Comparison of ENCODE assay signal across 8 cellular contexts in the genomic region with DNA sequence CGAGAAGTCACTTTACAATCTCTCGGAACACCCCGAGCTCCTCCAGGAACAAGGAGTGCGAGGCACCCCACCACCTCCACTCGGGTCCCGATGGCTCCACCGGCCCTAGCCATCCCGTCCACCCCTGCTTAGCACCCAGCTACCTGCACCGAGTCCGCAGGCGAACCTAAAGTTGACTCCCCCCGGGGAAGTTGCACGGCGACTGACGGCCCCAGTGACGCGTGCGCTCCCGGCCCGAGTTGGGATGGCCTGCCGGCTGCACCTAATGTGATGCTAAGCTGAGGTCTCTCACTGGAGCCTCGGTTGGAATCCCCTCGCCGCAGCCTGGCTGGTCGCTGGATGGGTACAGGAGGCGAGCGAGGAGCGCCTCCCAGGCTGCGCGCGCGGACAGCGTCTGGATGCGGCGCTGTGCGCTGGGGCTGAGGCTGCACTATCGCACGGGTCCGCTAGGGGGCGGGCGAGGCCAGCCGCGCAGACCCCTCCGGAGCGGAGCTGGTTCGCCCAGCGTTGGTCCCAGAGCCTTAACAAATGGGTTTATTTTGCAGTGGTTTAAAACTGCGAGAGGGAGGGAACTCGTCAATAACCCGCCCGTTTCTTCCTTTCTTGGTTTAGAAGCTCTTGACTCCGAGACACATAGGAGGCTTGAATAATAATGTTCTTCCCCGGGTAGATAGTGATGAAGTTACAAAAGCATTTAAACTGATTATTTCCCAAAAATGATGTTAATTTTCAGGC. TPM values are rescaled to one million over a fixed set of nuclear protein-coding genes. Genes with fewer than 3 reads are reported as not detected.
DNase-seq lines count a peak whose midpoint lies in the region; ATAC-seq, FAIRE-seq and TF ChIP-seq lines count a peak whose summit lies in the region.

A gene (minus strand): TSS at position 526 of the 735 bp plus-strand sequence. CDS start 1,426 bp downstream, outside the sequence.

- H3K4me2 ChIP-seq in A549: peak within 1 kb of the TSS; percentile 93

- H3K27ac ChIP-seq in A549: peak within 1 kb of the TSS; percentile 68 to 83
- H3K27ac ChIP-seq in ectodermal cell (ENCODE audit: insufficient read depth, low read depth, low read length, poor library complexity, severe bottlenecking): no peak within 1 kb of the TSS

- H3K4me1 ChIP-seq in A549: no peaks in the 10 kb centered on the region
- H3K4me1 ChIP-seq in ectodermal cell (ENCODE audit: control insufficient read depth, insufficient read depth, low read length): peaks cover 5% of the 10 kb centered on the region

- peak within 1 kb of the TSS; percentile 39 for H3K4me3 Mint-ChIP-seq in activated CD4-positive, alpha-beta T cell treated with anti-CD3 and anti-CD28 coated beads, Interleukin-2, amount 10 ng/mL, durations not matched to agents 7 days and 5 days

- WGBS in A549 (ENCODE audit: missing lambda C conversion rate): 21% methylated on average over 17 of the region's 53 CpGs
- WGBS in ectodermal cell, 2 experiments: 5 to 7% methylated on average over 52 to 53 of the region's 53 CpGs

- peaks cover 52% of the 10 kb centered on the region for H3K27me3 Mint-ChIP-seq in activated CD4-positive, alpha-beta T cell treated with anti-CD3 and anti-CD28 coated beads, Interleukin-2, amount 10 ng/mL, durations not matched to agents 7 days and 5 days

- TF ChIP-seq EP300 in A549 (IDR thresholded peaks at IDR 0.05): no peak

- peaks cover 15% of the 10 kb centered on the region for H3K4me1 Mint-ChIP-seq in activated CD4-positive, alpha-beta T cell treated with anti-CD3 and anti-CD28 coated beads, Interleukin-2, amount 10 ng/mL, durations not matched to agents 7 days and 5 days

- H3K4me3 ChIP-seq in A549: peak within 1 kb of the TSS; percentile 52
- H3K4me3 ChIP-seq in ectodermal cell (ENCODE audit: insufficient read depth, low read depth, low read length): peak within 1 kb of the TSS; percentile 24

- H3K36me3 ChIP-seq in ectodermal cell (ENCODE audit: control insufficient read depth, insufficient read depth, low read length): no peaks in the 10 kb centered on the region

- H3K27ac Mint-ChIP-seq in activated CD4-positive, alpha-beta T cell treated with anti-CD3 and anti-CD28 coated beads, Interleukin-2, amount 10 ng/mL, durations not matched to agents 7 days and 5 days: no peak within 1 kb of the TSS

- in situ Hi-C loops in GM13977 (cut with MboI; ENCODE audit: low pct_unique_long_range_greater_than_20kb, low sequenced_read_pairs, unreplicated experiment): no loop called here

- DNase-seq in A549 (ENCODE audit: low read depth in 1 of 2, low spot score in 1 of 2) (peak; percentile 66 to 78), GM13977 (ENCODE audit: low spot score) (peak; percentile 92), NCI-H1694 treated with DMSO at 0.1 percent for 48 hours (lab: John Stamatoyannopoulos, UW) (peak; percentile 7), medulla oblongata (ENCODE audit: extremely low spot score) (peak; percentile 76)
- peak; percentile 52 for DNase-seq in activated CD4-positive, alpha-beta T cell treated with anti-CD3 and anti-CD28 coated beads, Interleukin-2, amount 10 ng/mL, durations not matched to agents 7 days and 5 days
- peak; percentile 53 for DNase-seq in stimulated activated CD8-positive, alpha-beta memory T cell treated with anti-CD3 and anti-CD28 coated beads, Interleukin-15, amount 100 ng/mL, for 24 hours (ENCODE audit: low read depth)

- peaks cover 57% of the 10 kb centered on the region for H3K27me3 ChIP-seq in ectodermal cell (ENCODE audit: control insufficient read depth, insufficient read depth, low read length, poor library complexity, severe bottlenecking)

- no peaks in the 10 kb centered on the region for H3K36me3 Mint-ChIP-seq in activated CD4-positive, alpha-beta T cell treated with anti-CD3 and anti-CD28 coated beads, Interleukin-2, amount 10 ng/mL, durations not matched to agents 7 days and 5 days (ENCODE audit: low read depth)

- no peak for FAIRE-seq in A549 (lab: Jason Lieb, UNC)

- no peaks in the 10 kb centered on the region for H3K9me3 ChIP-seq in A549
- no peaks in the 10 kb centered on the region for H3K9me3 ChIP-seq in ectodermal cell (ENCODE audit: control insufficient read depth, low read length)

- H3K9me3 Mint-ChIP-seq in activated CD4-positive, alpha-beta T cell treated with anti-CD3 and anti-CD28 coated beads, Interleukin-2, amount 10 ng/mL, durations not matched to agents 7 days and 5 days: no peaks in the 10 kb centered on the region

- CTCF ChIA-PET in A549 (lab: Yijun Ruan, JAX): interaction anchor here (0.6 to 3.4 kb wide), 112 partner anchors 9 to 853 kb away, joined by 3 to 77 read pairs (median 5); a partner anchor contains a TSS
- CTCF ChIA-PET in activated CD4-positive, alpha-beta T cell treated with anti-CD3 and anti-CD28 coated beads, Interleukin-2, amount 10 ng/mL, durations not matched to agents 7 days and 5 days (lab: Charles Lee): interaction anchor here (0.7 to 1.4 kb wide), 4 partner anchors 13 to 30 kb away, joined by 3 read pairs; no protein-coding TSS in a partner anchor

- peak; percentile 93 to 99 for ATAC-seq in A549
- ATAC-seq in HG02840 (IDR thresholded peaks at IDR 0.05; ENCODE audit: low FRiP score, unreplicated experiment): peak; percentile 53

- POLR2A ChIA-PET in A549 (lab: Yijun Ruan, JAX): interaction anchor here (1.4 kb wide), 1 partner anchor 28 kb away, joined by 3 read pairs; no protein-coding TSS in a partner anchor
- POLR2A ChIA-PET in activated CD4-positive, alpha-beta T cell treated with anti-CD3 and anti-CD28 coated beads, Interleukin-2, amount 10 ng/mL, durations not matched to agents 7 days and 5 days (lab: Charles Lee): no interaction called here

- TF ChIP-seq POLR2A in A549 (IDR thresholded peaks at IDR 0.05; ENCODE audit: low read length): no peak

- peak; percentile 98 for TF ChIP-seq CTCF in A549 (IDR thresholded peaks at IDR 0.05)
- TF ChIP-seq CTCF in GM13977 (IDR thresholded peaks at IDR 0.05; ENCODE audit: extremely low read depth, insufficient read depth, missing control alignments): peak; percentile 100

- TF ChIP-seq RAD21 in A549 (conservative IDR thresholded peaks at IDR 0.05 in 1 of 2, IDR thresholded peaks at IDR 0.05 in 1 of 2): peak; percentile 90 to 98

TF ChIP-seq in A549, 52 proteins besides CTCF, POLR2A, EP300 and RAD21:
- TF ChIP-seq, protein P1, sequence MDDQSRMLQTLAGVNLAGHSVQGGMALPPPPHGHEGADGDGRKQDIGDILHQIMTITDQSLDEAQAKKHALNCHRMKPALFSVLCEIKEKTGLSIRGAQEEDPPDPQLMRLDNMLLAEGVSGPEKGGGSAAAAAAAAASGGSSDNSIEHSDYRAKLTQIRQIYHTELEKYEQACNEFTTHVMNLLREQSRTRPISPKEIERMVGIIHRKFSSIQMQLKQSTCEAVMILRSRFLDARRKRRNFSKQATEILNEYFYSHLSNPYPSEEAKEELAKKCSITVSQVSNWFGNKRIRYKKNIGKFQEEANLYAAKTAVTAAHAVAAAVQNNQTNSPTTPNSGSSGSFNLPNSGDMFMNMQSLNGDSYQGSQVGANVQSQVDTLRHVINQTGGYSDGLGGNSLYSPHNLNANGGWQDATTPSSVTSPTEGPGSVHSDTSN (IDR thresholded peaks at IDR 0.05): no peak
- TF ChIP-seq MAZ (IDR thresholded peaks at IDR 0.05; ENCODE audit: borderline replicate concordance, low read depth, low read length) (no peak), HDAC2 (IDR thresholded peaks at IDR 0.05) (peak; percentile 68; the same call in 1 of the 2 replicates), HOXA7 (CRISPR knock-in tag; IDR thresholded peaks at IDR 0.05) (no peak), FOSL2 (IDR thresholded peaks at IDR 0.05) (no peak), FOSL2 (CRISPR knock-in tag; IDR thresholded peaks at IDR 0.05) (no peak), NFE2L2 (conservative IDR thresholded peaks at IDR 0.05; ENCODE audit: low read length) (no peak), CBX8 (IDR thresholded peaks at IDR 0.05) (no peak), EHF (CRISPR knock-in tag; IDR thresholded peaks at IDR 0.05) (no peak), JUN (IDR thresholded peaks at IDR 0.05) (0 out of 5 replicates have a peak, but pooled peaks of 1 of the 2 experiments have one; percentile 19), SMC3 (IDR thresholded peaks at IDR 0.05) (peak; percentile 98), MYC (IDR thresholded peaks at IDR 0.05; ENCODE audit: borderline replicate concordance, low read length) (no peak), KDM1A (IDR thresholded peaks at IDR 0.05; ENCODE audit: low read depth) (no peak), ZC3H11A (IDR thresholded peaks at IDR 0.05) (no peak), HOXB5 (CRISPR knock-in tag; IDR thresholded peaks at IDR 0.05) (no peak), RFX5 (IDR thresholded peaks at IDR 0.05) (no peak), RARB (CRISPR knock-in tag; IDR thresholded peaks at IDR 0.05) (no peak), POLR2AphosphoS2 (conservative IDR thresholded peaks at IDR 0.05; ENCODE audit: low read length) (no peak)
- TF ChIP-seq, protein P2, sequence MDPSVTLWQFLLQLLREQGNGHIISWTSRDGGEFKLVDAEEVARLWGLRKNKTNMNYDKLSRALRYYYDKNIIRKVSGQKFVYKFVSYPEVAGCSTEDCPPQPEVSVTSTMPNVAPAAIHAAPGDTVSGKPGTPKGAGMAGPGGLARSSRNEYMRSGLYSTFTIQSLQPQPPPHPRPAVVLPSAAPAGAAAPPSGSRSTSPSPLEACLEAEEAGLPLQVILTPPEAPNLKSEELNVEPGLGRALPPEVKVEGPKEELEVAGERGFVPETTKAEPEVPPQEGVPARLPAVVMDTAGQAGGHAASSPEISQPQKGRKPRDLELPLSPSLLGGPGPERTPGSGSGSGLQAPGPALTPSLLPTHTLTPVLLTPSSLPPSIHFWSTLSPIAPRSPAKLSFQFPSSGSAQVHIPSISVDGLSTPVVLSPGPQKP (IDR thresholded peaks at IDR 0.05; ENCODE audit: low read depth, low read length): no peak
TF ChIP-seq in A549: peak in this region for 3.

RNA-seq across cellular contexts. Expression of the gene that starts here (rescaled TPM):
- polyA plus RNA-seq in A549 (2011; rRNA removed): 2.1 TPM in 2 replicates
- 1.5 and 2.4 TPM in 2 replicates for polyA plus RNA-seq in A549 (2012; cell fraction: cytosol; rRNA removed)
- 5.5 and 8.1 TPM in 2 replicates for polyA plus RNA-seq in A549 (2012; cell fraction: nucleus; rRNA removed)
- 2.4 to 3.7 TPM (median 3.2 TPM) in 3 replicates for polyA plus RNA-seq in A549 (2017; fragmentation: RNase III; extraction: RNeasy Plus Mini Kit Qiagen cat#74134 plus additional on column Dnase treatment)
- polyA minus RNA-seq in A549 (2011; rRNA and poly(A)+ RNA removed): 2.1 and 2.3 TPM in 2 replicates
- total RNA-seq in activated CD4-positive, alpha-beta T cell treated with anti-CD3 and anti-CD28 coated beads, Interleukin-2, amount 10 ng/mL, durations not matched to agents 7 days and 5 days: under 1 TPM; 0.65 to 0.82 TPM
- 1.6 TPM for polyA plus RNA-seq in ectodermal cell (2013, experiment 1 of 4)
- polyA plus RNA-seq in ectodermal cell (2013, experiment 2 of 4): 0.91 TPM
- 1.4 TPM for polyA plus RNA-seq in ectodermal cell (2013, experiment 3 of 4)
- 1.4 TPM for polyA plus RNA-seq in ectodermal cell (2013, experiment 4 of 4)

Comparison
In these comparisons a context has a peak if more than half of its experiments do, and no peak if none do; other contexts are left out.
1. Peak in DNase-seq in activated CD4-positive, alpha-beta T cell treated with anti-CD3 and anti-CD28 coated beads, Interleukin-2, amount 10 ng/mL, durations not matched to agents 7 days and 5 days; RNA of the gene not detected or under 1 TPM.
2. DNase-seq: peak in every context shown above with its lines; median percentile 92 in GM13977; 76 in medulla oblongata; 72 in A549; 53 in stimulated activated CD8-positive, alpha-beta memory T cell treated with anti-CD3 and anti-CD28 coated beads, Interleukin-15, amount 100 ng/mL, for 24 hours; 52 in activated CD4-positive, alpha-beta T cell treated with anti-CD3 and anti-CD28 coated beads, Interleukin-2, amount 10 ng/mL, durations not matched to agents 7 days and 5 days; 7 in NCI-H1694 treated with DMSO at 0.1 percent for 48 hours.